1 cellular context compared by ENCODE assay signal in the genomic region with DNA sequence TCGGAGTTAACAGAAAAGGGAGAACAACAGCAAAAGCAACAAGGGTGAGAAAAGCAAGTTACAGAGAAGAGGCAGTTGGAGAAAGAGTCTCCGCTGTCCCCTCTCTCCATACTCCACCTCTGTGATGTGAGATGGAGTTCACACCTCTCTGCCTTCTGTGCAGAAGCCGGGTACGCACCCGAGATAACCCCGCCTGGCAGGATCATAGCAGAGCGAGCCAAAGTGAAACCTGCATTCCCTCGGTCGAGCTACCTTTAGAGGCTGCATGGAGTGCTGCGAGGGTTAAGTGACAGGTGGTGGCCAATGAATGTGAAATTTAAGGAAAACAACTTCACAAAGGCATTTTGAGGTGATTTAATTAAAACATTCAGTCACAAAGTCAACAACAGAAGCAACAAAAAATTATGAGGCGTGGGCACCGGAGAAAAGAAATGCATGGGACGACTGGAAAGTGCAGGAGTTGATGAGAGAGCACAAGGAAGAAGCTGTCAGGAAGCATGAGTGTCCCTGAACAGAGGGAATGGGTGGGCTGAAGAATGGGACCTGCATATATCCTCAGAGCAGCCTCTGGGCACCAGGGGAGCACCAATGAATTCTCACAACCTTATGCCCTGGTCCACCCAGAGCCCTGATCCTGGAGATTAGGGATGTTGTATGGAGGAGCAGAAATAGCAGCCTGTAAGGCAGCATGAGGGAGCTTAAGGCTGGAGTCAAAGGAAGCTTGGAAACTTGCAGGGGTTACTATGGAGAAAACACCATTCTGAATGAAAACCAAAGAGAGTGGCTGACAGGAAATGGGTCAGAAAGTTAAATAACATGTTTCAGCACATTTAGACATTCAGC.
TF ChIP-seq lines count a peak whose summit lies in the region.

No MANE protein-coding gene starts in this region.

TF ChIP-seq in H1, 55 proteins besides CTCF, POLR2A, EP300 and RAD21:
- TF ChIP-seq KDM4A (IDR thresholded peaks at IDR 0.05; ENCODE audit: low read depth, low read length, severe bottlenecking) (no peak), CHD1 (IDR thresholded peaks at IDR 0.05; ENCODE audit: low read depth, low read length) (no peak), CBX5 (IDR thresholded peaks at IDR 0.05; ENCODE audit: low read depth, low read length) (no peak), SIX5 (IDR thresholded peaks at IDR 0.05; ENCODE audit: low read depth, low read length) (no peak), SP1 (IDR thresholded peaks at IDR 0.05; ENCODE audit: low read depth, low read length) (no peak), TEAD4 (IDR thresholded peaks at IDR 0.05; ENCODE audit: low read depth, low read length) (no peak), RFX5 (IDR thresholded peaks at IDR 0.05; ENCODE audit: borderline replicate concordance, low read depth, low read length) (no peak), EZH2 (IDR thresholded peaks at IDR 0.05; ENCODE audit: low read depth, low read length, severe bottlenecking) (no peak), SRF (IDR thresholded peaks at IDR 0.05; ENCODE audit: low read depth, low read length) (no peak)
